In genomic region chr17:38693700-38694329, GRCh38 we compare ENCODE assay signal across 1 cellular context.
A peak's percentile ranks its signal among the peaks of the same experiment; 100 is the strongest.
TF ChIP-seq lines count a peak whose summit lies in the region.

No MANE protein-coding gene starts in this region.

TF ChIP-seq in SK-N-SH, 30 proteins besides CTCF, POLR2A, EP300 and RAD21 (continued from another document):
- TF ChIP-seq RCOR1 (IDR thresholded peaks at IDR 0.05; ENCODE audit: low read length) (0 out of 2 replicates have a peak, but pooled peaks have one; percentile 55), ZBTB33 (IDR thresholded peaks at IDR 0.05; ENCODE audit: borderline replicate concordance, low read depth) (no peak), RXRA (IDR thresholded peaks at IDR 0.05; ENCODE audit: borderline replicate concordance, low read depth) (no peak), GABPA (IDR thresholded peaks at IDR 0.05; ENCODE audit: low read depth) (no peak), YY1 (IDR thresholded peaks at IDR 0.05; ENCODE audit: low read depth) (no peak), MXI1 (IDR thresholded peaks at IDR 0.05; ENCODE audit: low read depth, low read length) (peak; percentile 69; the same call in 1 of the 2 replicates), TAF1 (IDR thresholded peaks at IDR 0.05; ENCODE audit: borderline replicate concordance, low read depth, low read length) (no peak), FOXJ3 (CRISPR knock-in tag; IDR thresholded peaks at IDR 0.05) (no peak), FOXM1 (IDR thresholded peaks at IDR 0.05; ENCODE audit: low read depth) (no peak), NFIC (IDR thresholded peaks at IDR 0.05; ENCODE audit: borderline replicate concordance) (peak; percentile 74), IRF3 (IDR thresholded peaks at IDR 0.05; ENCODE audit: low read depth, low read length) (no peak), TEAD4 (IDR thresholded peaks at IDR 0.05; ENCODE audit: borderline replicate concordance, insufficient read depth) (no peak), NRF1 (IDR thresholded peaks at IDR 0.05; ENCODE audit: low read depth, low read length) (peak; percentile 38; the same call in 1 of the 2 replicates), MAX (IDR thresholded peaks at IDR 0.05; ENCODE audit: low read depth) (0 out of 2 replicates have a peak, but pooled peaks have one; percentile 47), TCF12 (IDR thresholded peaks at IDR 0.05) (no peak), SIN3A (IDR thresholded peaks at IDR 0.05; ENCODE audit: borderline replicate concordance, low read depth, low read length) (no peak), MEF2A (IDR thresholded peaks at IDR 0.05; ENCODE audit: borderline replicate concordance, low read depth) (no peak), SMC3 (IDR thresholded peaks at IDR 0.05; ENCODE audit: low read depth, low read length) (no peak), CHD2 (IDR thresholded peaks at IDR 0.05; ENCODE audit: low read length, partially characterized antibody) (no peak), REST (IDR thresholded peaks at IDR 0.05; ENCODE audit: low read depth, low read length) (no peak), GATA2 (CRISPR knock-in tag; IDR thresholded peaks at IDR 0.05) (no peak), EZH2phosphoT487 (IDR thresholded peaks at IDR 0.05; ENCODE audit: borderline replicate concordance, low read depth) (no peak), PBX3 (IDR thresholded peaks at IDR 0.05) (no peak), ELF1 (IDR thresholded peaks at IDR 0.05) (no peak), POLR2AphosphoS5 (IDR thresholded peaks at IDR 0.05; ENCODE audit: low read depth, low read length) (no peak; the same call in 1 of the 2 replicates)
TF ChIP-seq in SK-N-SH: peak in this region for 5.
